In the genomic region with DNA sequence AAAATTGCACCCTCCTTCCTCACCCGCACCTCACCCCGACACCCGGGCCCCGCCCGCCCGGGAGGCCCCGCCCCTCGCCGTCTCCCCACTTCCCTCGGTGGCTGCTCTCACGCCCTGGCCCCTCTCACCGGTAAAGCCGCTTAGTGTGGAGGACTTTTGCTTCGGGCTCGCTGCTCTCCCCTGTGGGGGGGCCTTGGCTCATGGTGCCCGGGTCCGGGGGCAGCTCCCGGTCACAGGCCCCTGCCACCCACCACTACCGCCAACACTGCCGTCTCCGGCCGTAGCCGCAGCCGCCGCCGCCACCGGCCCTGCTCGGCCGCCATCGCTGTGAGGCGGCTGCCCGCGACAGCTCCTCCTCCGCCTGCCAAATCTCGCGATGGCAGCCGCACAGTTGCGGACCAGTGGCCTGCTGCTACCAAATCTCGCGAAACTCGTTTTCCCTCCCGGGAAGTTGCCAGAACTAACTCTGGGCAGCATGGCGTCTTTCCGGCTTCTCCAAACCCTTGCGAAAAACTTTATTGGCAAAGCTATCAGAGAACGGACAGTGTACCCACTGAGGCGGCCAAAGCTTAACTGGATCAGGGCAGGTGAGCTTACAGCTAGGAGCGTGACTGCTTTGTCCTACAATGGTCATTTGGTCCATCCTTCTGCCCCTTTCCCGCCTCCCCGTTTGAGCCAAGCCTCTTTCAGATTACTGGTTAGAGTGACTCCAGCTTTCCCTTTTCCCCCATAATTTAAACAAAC, we compare ENCODE assay signal across 8 cellular contexts. TPM values are rescaled to one million over a fixed set of nuclear protein-coding genes. Genes with fewer than 3 reads are reported as not detected.
DNase-seq lines count a peak whose midpoint lies in the region; ATAC-seq and TF ChIP-seq lines count a peak whose summit lies in the region.

Gene SMG5, minus strand, starts transcription at position 347 of the 744 bp plus-strand sequence. Its CDS starts 145 bp downstream, at position 202.

- H3K4me1 Mint-ChIP-seq in H9, result peaks cover 24 to 29% of the 10 kb centered on the region in 2 experiments
- peaks cover 39% of the 10 kb centered on the region for H3K4me1 Mint-ChIP-seq in nephron progenitor cell
- peaks cover 48% of the 10 kb centered on the region for H3K4me1 Mint-ChIP-seq in stimulated activated naive CD8-positive, alpha-beta T cell treated with anti-CD3 and anti-CD28 coated beads, Interleukin-15, amount 100 ng/mL, for 72 hours

- peaks cover 5% of the 10 kb centered on the region for H3K79me1 ChIP-seq in H9 (ENCODE audit: insufficient read depth, low read depth, low read length, poor library complexity, severe bottlenecking)

- H3K23ac ChIP-seq in H9 (ENCODE audit: insufficient read length, low read depth, low read length), result no peak within 1 kb of the TSS

- H3K36me3 ChIP-seq in MG63, result peaks cover 44% of the 10 kb centered on the region

- H4K91ac ChIP-seq in H9 (ENCODE audit: insufficient read length, low read depth, low read length), result no peak within 1 kb of the TSS

- H3K9me3 Mint-ChIP-seq in H9, result no peaks in the 10 kb centered on the region
- H3K9me3 Mint-ChIP-seq in nephron progenitor cell, result no peaks in the 10 kb centered on the region
- no peaks in the 10 kb centered on the region for H3K9me3 Mint-ChIP-seq in stimulated activated naive CD8-positive, alpha-beta T cell treated with anti-CD3 and anti-CD28 coated beads, Interleukin-15, amount 100 ng/mL, for 72 hours

- no peaks in the 10 kb centered on the region for H4K20me1 ChIP-seq in H9 (ENCODE audit: control insufficient read depth, insufficient read depth, insufficient read length)

- no peak within 1 kb of the TSS for H3T11ph ChIP-seq in H9 (ENCODE audit: low read length)

- peak within 1 kb of the TSS; percentile 92 for H3K9ac ChIP-seq in H9 (ENCODE audit: extremely low read depth, insufficient read length, low read length)

- H2AK5ac ChIP-seq in H9 (ENCODE audit: insufficient read length, low read length), result no peak within 1 kb of the TSS

- H3K18ac ChIP-seq in H9 (ENCODE audit: insufficient read length, low read depth, low read length), result peak within 1 kb of the TSS; percentile 79

- H3K23me2 ChIP-seq in H9 (ENCODE audit: insufficient read length, low read depth, low read length, poor library complexity, severe bottlenecking), result peaks cover 12% of the 10 kb centered on the region

- no peak within 1 kb of the TSS; the same call in 1 of the 2 replicates for H3K4ac ChIP-seq in H9 (ENCODE audit: low read depth, low read length)

- H4K8ac ChIP-seq in H9 (replicated peaks; ENCODE audit: insufficient read length, low read depth, low read length), result no peak within 1 kb of the TSS

- no peak within 1 kb of the TSS for H2AFZ ChIP-seq in H9 (ENCODE audit: low read length)

- no peak within 1 kb of the TSS for H2BK20ac ChIP-seq in H9 (ENCODE audit: low read depth, low read length, poor library complexity, severe bottlenecking)

- peak within 1 kb of the TSS; percentile 93 for H3K4me2 ChIP-seq in H9 (ENCODE audit: insufficient read depth, insufficient read length, low read length)

- H2BK15ac ChIP-seq in H9 (ENCODE audit: low read depth, low read length), result no peak within 1 kb of the TSS

- WGBS in H9 (ENCODE audit: extremely low coverage, insufficient read length, low lambda C conversion rate), result no CpG with 5 or more reads among the region's 50 CpGs

- H2BK12ac ChIP-seq in H9 (ENCODE audit: insufficient read length, low read depth, low read length), result no peak within 1 kb of the TSS

- H3K9me3 ChIP-seq in H9 (ENCODE audit: control insufficient read depth, low read depth, low read length), result no peaks in the 10 kb centered on the region
- no peaks in the 10 kb centered on the region for H3K9me3 ChIP-seq in MG63

- H3K79me2 ChIP-seq in H9 (ENCODE audit: insufficient read depth, low read length), result peaks cover 22% of the 10 kb centered on the region

- H3K4me3 Mint-ChIP-seq in H9 (peak within 1 kb of the TSS; percentile 97 to 98), nephron progenitor cell (peak within 1 kb of the TSS; percentile 95)
- peak within 1 kb of the TSS; percentile 90 to 96 for H3K4me3 Mint-ChIP-seq in stimulated activated naive CD8-positive, alpha-beta T cell treated with anti-CD3 and anti-CD28 coated beads, Interleukin-15, amount 100 ng/mL, for 72 hours

- TF ChIP-seq CTCF in H9 (conservative IDR thresholded peaks at IDR 0.05) (no peak), fibroblast of the aortic adventitia (IDR thresholded peaks at IDR 0.05; ENCODE audit: insufficient read depth, low read length) (no peak), nephron progenitor cell (IDR thresholded peaks at IDR 0.05) (no peak)

- peak within 1 kb of the TSS; percentile 91 for H3K14ac ChIP-seq in H9 (ENCODE audit: insufficient read depth, low read length)

- H3K27ac Mint-ChIP-seq in H9 (peak within 1 kb of the TSS; percentile 97 to 98 (median 97)), nephron progenitor cell (peak within 1 kb of the TSS; percentile 46)
- peak within 1 kb of the TSS; percentile 98 for H3K27ac Mint-ChIP-seq in stimulated activated naive CD8-positive, alpha-beta T cell treated with anti-CD3 and anti-CD28 coated beads, Interleukin-15, amount 100 ng/mL, for 72 hours

- H3K27me3 ChIP-seq in H9 (ENCODE audit: insufficient read depth, low read length) (no peaks in the 10 kb centered on the region), MG63 (no peaks in the 10 kb centered on the region)

- no peak within 1 kb of the TSS for H2BK120ac ChIP-seq in H9 (ENCODE audit: low read depth, low read length, poor library complexity, severe bottlenecking)

- H3K4me1 ChIP-seq in H9 (ENCODE audit: insufficient read depth, low read length), result no peaks in the 10 kb centered on the region

- peak; percentile 93 for ATAC-seq in stimulated activated naive CD8-positive, alpha-beta T cell treated with anti-CD3 and anti-CD28 coated beads, Interleukin-15, amount 100 ng/mL, for 72 hours

- H3K56ac ChIP-seq in H9 (ENCODE audit: insufficient read length, low read depth, low read length), result no peak within 1 kb of the TSS

- no peak within 1 kb of the TSS for H2BK5ac ChIP-seq in H9 (ENCODE audit: insufficient read length, low read length)

- H3K27ac ChIP-seq in H9 (ENCODE audit: insufficient read length, low read depth, low read length), result peak within 1 kb of the TSS; percentile 8

- H4K5ac ChIP-seq in H9 (ENCODE audit: insufficient read length, low read depth, low read length), result peak within 1 kb of the TSS; percentile 31

- H3K4me3 ChIP-seq in MG63 (peak within 1 kb of the TSS; percentile 92), fibroblast of the aortic adventitia (ENCODE audit: low read depth, low read length) (peak within 1 kb of the TSS; percentile 97)

- peak; percentile 99 for DNase-seq in ELR (ENCODE audit: low read depth)
- DNase-seq in H9, result peak; percentile 98
- DNase-seq in MG63, result peak; percentile 99
- peak; percentile 99 for DNase-seq in SHP77 treated with DMSO at 0.1 percent for 48 hours (lab: John Stamatoyannopoulos, UW)
- peak; percentile 97 for DNase-seq in activated effector memory CD4-positive, alpha-beta T cell treated with anti-CD3 and anti-CD28 coated beads, Interleukin-2, amount 50 U/mL, for 16 hours
- peak; percentile 99 for DNase-seq in fibroblast of the aortic adventitia (ENCODE audit: low read depth)
- peak; percentile 93 for DNase-seq in nephron progenitor cell
- DNase-seq in stimulated activated naive CD8-positive, alpha-beta T cell treated with anti-CD3 and anti-CD28 coated beads, Interleukin-15, amount 100 ng/mL, for 72 hours, result peak; percentile 96 to 98

- H3K36me3 Mint-ChIP-seq in H9 (ENCODE audit: insufficient read depth in 1 of 3, low read depth in 3 of 3) (peaks cover 13 to 19% (median 14%) of the 10 kb centered on the region in 3 experiments; a peak in 6 of 7 replicates), nephron progenitor cell (ENCODE audit: low read depth) (peaks cover 12% of the 10 kb centered on the region)

- H3K27me3 Mint-ChIP-seq in H9 (ENCODE audit: low read depth) (no peaks in the 10 kb centered on the region; the same call in 1 of the 2 replicates), nephron progenitor cell (ENCODE audit: low read depth, poor library complexity) (no peaks in the 10 kb centered on the region)
- no peaks in the 10 kb centered on the region for H3K27me3 Mint-ChIP-seq in stimulated activated naive CD8-positive, alpha-beta T cell treated with anti-CD3 and anti-CD28 coated beads, Interleukin-15, amount 100 ng/mL, for 72 hours

RNA-seq across cellular contexts. Expression of gene SMG5, which starts in this region (rescaled TPM):
- 100 and 103 TPM in 2 replicates for total RNA-seq in H9 (2021)
- total RNA-seq in MG63 (2014; rRNA removed; shearing (Covaris generic); ENCODE audit: low replicate concordance), result 75.7 and 99.5 TPM in 2 replicates
- total RNA-seq in fibroblast of the aortic adventitia (ENCODE audit: low replicate concordance), result 29.9 and 43.3 TPM in 2 replicates

Comparison
In these comparisons a context has a peak if more than half of its experiments do, and no peak if none do; other contexts are left out.
1. Peak in every context shown above with its lines: DNase-seq, ATAC-seq, H3K4me3 ChIP-seq and H3K27ac ChIP-seq.
2. H3K27ac Mint-ChIP-seq: peak in every context shown above with its lines; median percentile 98 in stimulated activated naive CD8-positive, alpha-beta T cell treated with anti-CD3 and anti-CD28 coated beads, Interleukin-15, amount 100 ng/mL, for 72 hours; 97 in H9; 46 in nephron progenitor cell.